ENCODE assay signal across 23 cellular contexts in the genomic region with DNA sequence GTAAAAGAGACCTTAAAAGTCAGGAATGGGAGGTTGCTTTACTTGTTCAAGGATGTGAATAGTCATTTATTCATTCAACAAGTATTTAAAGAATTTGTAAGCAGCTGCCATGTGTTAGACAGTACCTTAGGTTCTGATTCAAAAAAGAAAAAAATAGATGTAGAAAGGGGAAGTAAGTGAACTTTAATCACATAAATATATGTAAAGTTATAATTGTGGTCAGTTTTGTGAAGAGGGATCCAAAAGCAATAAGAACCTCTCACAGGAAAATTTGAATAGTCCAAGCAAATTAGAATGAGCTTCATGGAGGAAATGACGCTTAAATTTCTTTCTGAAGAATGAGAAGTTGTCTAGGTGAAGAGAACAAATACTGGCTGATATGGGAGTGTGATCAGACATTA.
A peak's percentile ranks its signal among the peaks of the same experiment; 100 is the strongest.
DNase-seq lines count a peak whose midpoint lies in the region; ATAC-seq, FAIRE-seq and TF ChIP-seq lines count a peak whose summit lies in the region.
"Had no signal": no experiment of that assay in that cellular context is flagged by ENCODE, and none has a peak within 500 bp of the region (broad histone marks: within the 10 kb centered on the region; RNA-seq: fewer than 3 reads in every experiment).

No MANE protein-coding gene starts in this region.

- POLR2A ChIA-PET in HepG2 (lab: Yijun Ruan, JAX): no interaction called here

- no peak overlapping the region for H2AFZ ChIP-seq in HepG2 (ENCODE audit: low read length)

- no peak overlapping the region for H3K9ac ChIP-seq in HepG2 (ENCODE audit: insufficient read depth, low read depth, low read length)

- H3K4me2 ChIP-seq in HepG2 (ENCODE audit: low read depth, low read length): no peak overlapping the region

- intact Hi-C loops in HepG2 (cut with micrococcal nuclease; ENCODE audit: unreplicated experiment): no loop called here

- H3K4me3 ChIP-seq in HepG2 (replicated peaks in 1 of 3; ENCODE audit: insufficient read depth in 1 of 3, low read depth in 2 of 3, low read length in 3 of 3): no peak overlapping the region
- H3K4me3 ChIP-seq: skin epidermis had no signal

- in situ Hi-C loops in HepG2 (cut with HindIII; ENCODE audit: extremely low pct_ligation_motif_present, low pct_unique_long_range_greater_than_20kb): no loop called here

- FAIRE-seq in HepG2 (lab: Jason Lieb, UNC): no peak
- no peak for FAIRE-seq in D721Med (lab: Jason Lieb, UNC)

- TF ChIP-seq EP300 in HepG2 (IDR thresholded peaks at IDR 0.05; ENCODE audit: low read depth in 2 of 2, low read length in 2 of 2) (no peak), HepG2 (CRISPR knock-in tag; IDR thresholded peaks at IDR 0.05; ENCODE audit: borderline replicate concordance) (no peak)

- peaks cover 67% of the 10 kb centered on the region for H3K4me1 Mint-ChIP-seq in chondrocyte (ENCODE audit: low read depth)
- H3K4me1 Mint-ChIP-seq in naive B cell: peaks cover 7 to 12% (median 9%) of the 10 kb centered on the region in 3 donors

- H3K27ac ChIP-seq in HepG2 (ENCODE audit: extremely low read length, insufficient read depth, low read length): no peak overlapping the region
- H3K27ac ChIP-seq: skin epidermis had no signal

- peak; percentile 65 to 82 for ATAC-seq in naive B cell (ENCODE audit: low read depth in 2 of 2)
- ATAC-seq in HepG2: no peak
- ATAC-seq: left cardiac atrium, Panc1 had no signal

- WGBS in HepG2 (ENCODE audit: low lambda C conversion rate): 31% methylated on average over 1 of the region's 1 CpG

- H3K9me3 ChIP-seq in HepG2 (ENCODE audit: low read length): no peaks in the 10 kb centered on the region
- H3K9me3 ChIP-seq: Caco-2 had no signal

- no peak overlapping the region for H3K4me3 Mint-ChIP-seq in chondrocyte (ENCODE audit: unreplicated experiment)
- no peak overlapping the region for H3K4me3 Mint-ChIP-seq in naive B cell

- H3K27me3 ChIP-seq in HepG2 (ENCODE audit: control insufficient read depth in 1 of 2, insufficient read depth in 2 of 2, low read length in 2 of 2): no peaks in the 10 kb centered on the region

- no peak for TF ChIP-seq RAD21 in HepG2 (CRISPR knock-in tag; IDR thresholded peaks at IDR 0.05)

- H3K9me3 Mint-ChIP-seq in chondrocyte (ENCODE audit: low read depth) (peaks cover 18% of the 10 kb centered on the region), naive B cell (peaks cover 0 to 2% (median 0%) of the 10 kb centered on the region in 7 donors)

- no peaks in the 10 kb centered on the region for H3K36me3 ChIP-seq in HepG2 (replicated peaks in 1 of 2; ENCODE audit: control insufficient read depth in 1 of 2, insufficient read depth in 2 of 2, low read length in 2 of 2)

- no peak for TF ChIP-seq POLR2A in HepG2 (IDR thresholded peaks at IDR 0.05; ENCODE audit: insufficient read depth in 1 of 2, low read depth in 2 of 2, low read length in 2 of 2)

- H3K27me3 Mint-ChIP-seq in chondrocyte (ENCODE audit: low read depth) (no peaks in the 10 kb centered on the region), naive B cell (peaks cover 0 to under 1% (median 0%) of the 10 kb centered on the region in 3 donors)

- H3K27ac Mint-ChIP-seq in chondrocyte (ENCODE audit: unreplicated experiment): peak overlapping the region; percentile 6
- no peak overlapping the region for H3K27ac Mint-ChIP-seq in naive B cell

- CTCF ChIA-PET in HepG2 (lab: Yijun Ruan, JAX; ENCODE audit: low intra/inter-chr PET ratio, low total read pairs): no interaction called here

- H3K79me2 ChIP-seq in HepG2 (ENCODE audit: insufficient read depth, low read length): no peaks in the 10 kb centered on the region

- H3K36me3 Mint-ChIP-seq in chondrocyte (ENCODE audit: low read depth) (peaks cover 1% of the 10 kb centered on the region), naive B cell (no peaks in the 10 kb centered on the region)

- no peaks in the 10 kb centered on the region for H3K4me1 ChIP-seq in HepG2 (ENCODE audit: insufficient read depth, low read length)

- TF ChIP-seq CTCF in chondrocyte (IDR thresholded peaks at IDR 0.05) (no peak), HepG2 (CRISPR knock-in tag; IDR thresholded peaks at IDR 0.05) (no peak), D721Med (IDR thresholded peaks at IDR 0.05; ENCODE audit: insufficient read depth, missing control alignments) (no peak)

- no TSS peak for BruUV-seq in HepG2 (replicated peaks; lab: Mats Ljungman, UMichigan)

- H4K20me1 ChIP-seq in HepG2 (ENCODE audit: insufficient read depth, low read length): no peaks in the 10 kb centered on the region; the same call in 1 of the 2 replicates

- DNase-seq in EL (peak; percentile 56), NAMALWA (ENCODE audit: low spot score) (peak; percentile 20), chondrocyte (ENCODE audit: low spot score) (no peak), naive B cell (peak; percentile 1), HepG2 (ENCODE audit: low spot score) (no peak), NCI-H82 treated with DMSO at 0.1 percent for 48 hours (lab: John Stamatoyannopoulos, UW; ENCODE audit: unreplicated experiment) (no peak), D721Med (ENCODE audit: insufficient read length, low spot score) (no peak), epidermal melanocyte (ENCODE audit: insufficient read length, low spot score) (no peak)
- DNase-seq: activated CD4-positive, alpha-beta T cell treated with anti-CD3 and anti-CD28 coated beads, Interleukin-2, amount 50 U/mL, for 48 hours; activated naive CD4-positive, alpha-beta T cell treated with anti-CD3 and anti-CD28 coated beads, Interleukin-2, amount 50 U/mL, for 16 hours; activated T-cell treated with anti-CD3 and anti-CD28 coated beads, Interleukin-2, amount 50 U/mL, for 1 hour; Caco-2; effector CD8-positive, alpha-beta T cell; GF-D8; hippocampal formation; left cardiac atrium; NCI-H1092 treated with DMSO at 0.1 percent for 48 hours; NCI-H2081 treated with DMSO at 0.1 percent for 48 hours; NCI-H526 treated with DMSO at 0.1 percent for 48 hours; stimulated activated CD4-positive, alpha-beta T cell treated with anti-CD3 and anti-CD28 coated beads, Interleukin-4, amount 100 ng/mL, for 4 hours; stimulated activated CD8-positive, alpha-beta memory T cell treated with anti-CD3 and anti-CD28 coated beads, Interleukin-4, amount 100 ng/mL, for 48 hours had no signal

TF ChIP-seq in HepG2, 621 proteins besides CTCF, POLR2A, EP300 and RAD21 (continues in another document):
- TF ChIP-seq, protein P1, sequence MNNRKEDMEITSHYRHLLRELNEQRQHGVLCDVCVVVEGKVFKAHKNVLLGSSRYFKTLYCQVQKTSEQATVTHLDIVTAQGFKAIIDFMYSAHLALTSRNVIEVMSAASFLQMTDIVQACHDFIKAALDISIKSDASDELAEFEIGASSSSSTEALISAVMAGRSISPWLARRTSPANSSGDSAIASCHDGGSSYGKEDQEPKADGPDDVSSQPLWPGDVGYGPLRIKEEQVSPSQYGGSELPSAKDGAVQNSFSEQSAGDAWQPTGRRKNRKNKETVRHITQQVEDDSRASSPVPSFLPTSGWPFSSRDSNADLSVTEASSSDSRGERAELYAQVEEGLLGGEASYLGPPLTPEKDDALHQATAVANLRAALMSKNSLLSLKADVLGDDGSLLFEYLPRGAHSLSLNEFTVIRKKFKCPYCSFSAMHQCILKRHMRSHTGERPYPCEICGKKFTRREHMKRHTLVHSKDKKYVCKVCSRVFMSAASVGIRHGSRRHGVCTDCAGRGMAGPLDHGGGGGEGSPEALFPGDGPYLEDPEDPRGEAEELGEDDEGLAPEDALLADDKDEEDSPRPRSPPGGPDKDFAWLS (CRISPR knock-in tag; IDR thresholded peaks at IDR 0.05; ENCODE audit: borderline replicate concordance): no peak
- TF ChIP-seq, protein P2, sequence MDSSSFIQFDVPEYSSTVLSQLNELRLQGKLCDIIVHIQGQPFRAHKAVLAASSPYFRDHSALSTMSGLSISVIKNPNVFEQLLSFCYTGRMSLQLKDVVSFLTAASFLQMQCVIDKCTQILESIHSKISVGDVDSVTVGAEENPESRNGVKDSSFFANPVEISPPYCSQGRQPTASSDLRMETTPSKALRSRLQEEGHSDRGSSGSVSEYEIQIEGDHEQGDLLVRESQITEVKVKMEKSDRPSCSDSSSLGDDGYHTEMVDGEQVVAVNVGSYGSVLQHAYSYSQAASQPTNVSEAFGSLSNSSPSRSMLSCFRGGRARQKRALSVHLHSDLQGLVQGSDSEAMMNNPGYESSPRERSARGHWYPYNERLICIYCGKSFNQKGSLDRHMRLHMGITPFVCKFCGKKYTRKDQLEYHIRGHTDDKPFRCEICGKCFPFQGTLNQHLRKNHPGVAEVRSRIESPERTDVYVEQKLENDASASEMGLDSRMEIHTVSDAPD (CRISPR knock-in tag; IDR thresholded peaks at IDR 0.05): no peak
- TF ChIP-seq DNMT1 (CRISPR knock-in tag; IDR thresholded peaks at IDR 0.05) (no peak), ZNF629 (CRISPR knock-in tag; conservative IDR thresholded peaks at IDR 0.05) (no peak), ZMYM4 (CRISPR knock-in tag; IDR thresholded peaks at IDR 0.05) (no peak), ZNF670 (CRISPR knock-in tag; IDR thresholded peaks at IDR 0.05; ENCODE audit: borderline replicate concordance) (no peak), ZFP36L2 (CRISPR knock-in tag; IDR thresholded peaks at IDR 0.05) (no peak)
- TF ChIP-seq, protein P3, sequence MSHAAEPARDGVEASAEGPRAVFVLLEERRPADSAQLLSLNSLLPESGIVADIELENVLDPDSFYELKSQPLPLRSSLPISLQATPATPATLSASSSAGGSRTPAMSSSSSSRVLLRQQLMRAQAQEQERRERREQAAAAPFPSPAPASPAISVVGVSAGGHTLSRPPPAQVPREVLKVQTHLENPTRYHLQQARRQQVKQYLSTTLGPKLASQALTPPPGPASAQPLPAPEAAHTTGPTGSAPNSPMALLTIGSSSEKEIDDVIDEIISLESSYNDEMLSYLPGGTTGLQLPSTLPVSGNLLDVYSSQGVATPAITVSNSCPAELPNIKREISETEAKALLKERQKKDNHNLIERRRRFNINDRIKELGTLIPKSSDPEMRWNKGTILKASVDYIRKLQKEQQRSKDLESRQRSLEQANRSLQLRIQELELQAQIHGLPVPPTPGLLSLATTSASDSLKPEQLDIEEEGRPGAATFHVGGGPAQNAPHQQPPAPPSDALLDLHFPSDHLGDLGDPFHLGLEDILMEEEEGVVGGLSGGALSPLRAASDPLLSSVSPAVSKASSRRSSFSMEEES (CRISPR knock-in tag; IDR thresholded peaks at IDR 0.05): no peak

Comparison
In these comparisons a context has a peak if more than half of its experiments do, and no peak if none do; other contexts are left out.
1. DNase-seq: peak in EL (single experiment), NAMALWA (single experiment) and naive B cell (single experiment); none in chondrocyte (single experiment), HepG2 (single experiment), NCI-H82 treated with DMSO at 0.1 percent for 48 hours (single experiment), D721Med (single experiment) and epidermal melanocyte (single experiment).